Comparison of ENCODE assay signal across 8 cellular contexts in genomic region chr1:221725683-221726330, GRCh38. TPM values are rescaled to one million over a fixed set of nuclear protein-coding genes. Genes with fewer than 3 reads are reported as not detected.
A peak's percentile ranks its signal among the peaks of the same experiment; 100 is the strongest.
DNase-seq lines count a peak whose midpoint lies in the region; FAIRE-seq and TF ChIP-seq lines count a peak whose summit lies in the region.

No MANE protein-coding gene starts in this region.

- H3K27me3 ChIP-seq in breast epithelium: no peaks in the 10 kb centered on the region
- no peaks in the 10 kb centered on the region for H3K27me3 ChIP-seq in KMS-11 (ENCODE audit: insufficient read depth, low read depth)
- no peaks in the 10 kb centered on the region for H3K27me3 ChIP-seq in endothelial cell of umbilical vein (ENCODE audit: control insufficient read depth in 2 of 2, insufficient read depth in 2 of 2, low read length in 2 of 2)
- no peaks in the 10 kb centered on the region for H3K27me3 ChIP-seq in stomach

- no peaks in the 10 kb centered on the region for H3K9me3 Mint-ChIP-seq in MCF 10A (ENCODE audit: unreplicated experiment)

- H3K4me2 ChIP-seq in KMS-11 (0 out of 2 replicates have a peak overlapping the region, but pooled peaks have one; percentile 13), endothelial cell of umbilical vein (ENCODE audit: insufficient read depth, low read length) (no peak overlapping the region)

- no peaks in the 10 kb centered on the region for H3K27me3 Mint-ChIP-seq in MCF 10A (ENCODE audit: insufficient read depth, unreplicated experiment)

- CTCF ChIA-PET in MCF 10A (lab: Yijun Ruan, JAX) (interaction anchor here (0.6 to 2.1 kb wide), 11 partner anchors 8 to 730 kb away, joined by 3 to 15 read pairs (median 5); partner anchors contain the start of gene DUSP10), endothelial cell of umbilical vein (lab: Charles Lee) (interaction anchor here (0.9 to 1.3 kb wide), 3 partner anchors 8 to 38 kb away, joined by 3 to 4 read pairs (median 3); partner anchors contain the start of gene DUSP10)

- no peak overlapping the region for H3K4me3 ChIP-seq in breast epithelium
- H3K4me3 ChIP-seq in KMS-11 (IDR thresholded peaks at IDR 0.05; ENCODE audit: insufficient read depth, low read depth, low read length): no peak overlapping the region
- no peak overlapping the region for H3K4me3 ChIP-seq in endothelial cell of umbilical vein (replicated peaks in 1 of 3; ENCODE audit: insufficient read depth in 1 of 3, low read depth in 1 of 3, low read length in 3 of 3)
- no peak overlapping the region for H3K4me3 ChIP-seq in stomach

- dilution Hi-C loops in endothelial cell of umbilical vein (cut with MboI; ENCODE audit: extremely low pct_ligation_motif_present, low sequenced_read_pairs): no loop called here

- H3K4me3 Mint-ChIP-seq in MCF 10A (ENCODE audit: unreplicated experiment): peak overlapping the region; percentile 47

- H3K36me3 Mint-ChIP-seq in MCF 10A (ENCODE audit: insufficient read depth, unreplicated experiment): peaks cover 9% of the 10 kb centered on the region

- H3K79me2 ChIP-seq in KMS-11 (ENCODE audit: insufficient read depth, low read depth): no peaks in the 10 kb centered on the region
- H3K79me2 ChIP-seq in endothelial cell of umbilical vein (ENCODE audit: control insufficient read depth, insufficient read depth, low read length): no peaks in the 10 kb centered on the region

- H4K20me1 ChIP-seq in KMS-11 (ENCODE audit: insufficient read depth) (no peaks in the 10 kb centered on the region), endothelial cell of umbilical vein (replicated peaks; ENCODE audit: control insufficient read depth, extremely low read depth, insufficient read depth, low read length) (no peaks in the 10 kb centered on the region)

- peak overlapping the region; percentile 97 for H3K27ac Mint-ChIP-seq in MCF 10A (ENCODE audit: low read depth, unreplicated experiment)

- 52 to 76% (median 68%) methylated on average over 2 of the region's 2 CpGs for WGBS in stomach, 5 donors

- no peaks in the 10 kb centered on the region for H3K9me1 ChIP-seq in endothelial cell of umbilical vein (replicated peaks; ENCODE audit: control insufficient read depth, extremely low read depth, insufficient read depth, low read length)

- H3K27ac ChIP-seq in breast epithelium (no peak overlapping the region), KMS-11 (no peak overlapping the region), endothelial cell of umbilical vein (ENCODE audit: insufficient read depth, low read depth, low read length) (no peak overlapping the region), stomach (peak overlapping the region in 3 of 5 donors; percentile 35 to 58 (median 43))

- intact Hi-C loops in MCF 10A (cut with micrococcal nuclease): loop anchor here (5.0 kb wide), 1 partner anchor 249 kb away; no protein-coding TSS in a partner anchor
- intact Hi-C loops in breast epithelium (cut with DNase I; ENCODE audit: low total_unique reads): no loop called here
- intact Hi-C loops in endothelial cell of umbilical vein (cut with micrococcal nuclease): no loop called here
- intact Hi-C loops in stomach (cut with DNase I; ENCODE audit: low total_unique reads): no loop called here

- peak; percentile 67 for DNase-seq in MCF 10A (ENCODE audit: unreplicated experiment)
- DNase-seq in breast epithelium (ENCODE audit: low spot score in 2 of 2): no peak
- no peak for DNase-seq in endothelial cell of umbilical vein (ENCODE audit: low read depth, low spot score)
- no peak for DNase-seq in stomach
- DNase-seq in stimulated activated CD4-positive, alpha-beta T cell treated with anti-CD3 and anti-CD28 coated beads, Interleukin-2, amount 100 ng/mL, for 48 hours: no peak
- no peak for DNase-seq in NCI-H446 treated with DMSO at 0.1 percent for 48 hours (lab: John Stamatoyannopoulos, UW)
- no peak for DNase-seq in DMS153 (lab: John Stamatoyannopoulos, UW)

- TF ChIP-seq CTCF in MCF 10A (IDR thresholded peaks at IDR 0.05; ENCODE audit: unreplicated experiment) (no peak), breast epithelium (IDR thresholded peaks at IDR 0.05) (no peak), KMS-11 (conservative IDR thresholded peaks at IDR 0.05; ENCODE audit: low read depth, low read length) (no peak), endothelial cell of umbilical vein (IDR thresholded peaks at IDR 0.05; ENCODE audit: extremely low read depth in 1 of 2, insufficient read depth in 1 of 2, low read depth in 1 of 2, low read length in 2 of 2) (no peak), stomach (IDR thresholded peaks at IDR 0.05) (no peak)

- peaks cover 53% of the 10 kb centered on the region for H3K4me1 Mint-ChIP-seq in MCF 10A (ENCODE audit: insufficient read depth, unreplicated experiment)

- BruUV-seq in MCF 10A (replicated peaks; lab: Mats Ljungman, UMichigan): no TSS peak
- BruUV-seq in endothelial cell of umbilical vein (replicated peaks; lab: Mats Ljungman, UMichigan): no TSS peak

- no peaks in the 10 kb centered on the region for H3K36me3 ChIP-seq in breast epithelium
- H3K36me3 ChIP-seq in KMS-11 (ENCODE audit: insufficient read depth): no peaks in the 10 kb centered on the region
- H3K36me3 ChIP-seq in endothelial cell of umbilical vein (ENCODE audit: control insufficient read depth in 2 of 2, extremely low read depth in 1 of 2, insufficient read depth in 2 of 2, low read length in 2 of 2): no peaks in the 10 kb centered on the region
- no peaks in the 10 kb centered on the region for H3K36me3 ChIP-seq in stomach

- FAIRE-seq in endothelial cell of umbilical vein (lab: Jason Lieb, UNC): peak; percentile 8

- no peak overlapping the region for H3K9ac ChIP-seq in KMS-11
- H3K9ac ChIP-seq in endothelial cell of umbilical vein (replicated peaks; ENCODE audit: extremely low read depth, insufficient read depth, low read length): no peak overlapping the region

- POLR2A ChIA-PET in MCF 10A (lab: Yijun Ruan, JAX) (interaction anchor here (0.6 to 6.7 kb wide), 17 partner anchors 9 to 978 kb away, joined by 3 to 133 read pairs (median 4); partner anchors contain the start of gene DUSP10), endothelial cell of umbilical vein (lab: Charles Lee) (no interaction called here)

- no peaks in the 10 kb centered on the region for H3K9me3 ChIP-seq in breast epithelium
- no peaks in the 10 kb centered on the region for H3K9me3 ChIP-seq in endothelial cell of umbilical vein (replicated peaks; ENCODE audit: control insufficient read depth, insufficient read depth, low read length)
- peaks cover 0 to 8% (median 0%) of the 10 kb centered on the region in 4 donors for H3K9me3 ChIP-seq in stomach

- no peak for TF ChIP-seq EP300 in stomach (IDR thresholded peaks at IDR 0.05)

- H3K4me1 ChIP-seq in breast epithelium (no peaks in the 10 kb centered on the region), KMS-11 (ENCODE audit: low read depth, poor library complexity, severe bottlenecking) (peaks cover 21% of the 10 kb centered on the region), endothelial cell of umbilical vein (ENCODE audit: control insufficient read depth, extremely low read depth, insufficient read depth, low read length) (no peaks in the 10 kb centered on the region), stomach (peaks cover 5 to 42% (median 20%) of the 10 kb centered on the region in 4 donors)

- TF ChIP-seq POLR2A in breast epithelium (IDR thresholded peaks at IDR 0.05): no peak
- TF ChIP-seq POLR2A in endothelial cell of umbilical vein (IDR thresholded peaks at IDR 0.05; ENCODE audit: low read depth, low read length): no peak
- TF ChIP-seq POLR2A in stomach (IDR thresholded peaks at IDR 0.05): no peak

- H2AFZ ChIP-seq in KMS-11 (ENCODE audit: low read depth) (no peak overlapping the region), endothelial cell of umbilical vein (ENCODE audit: low read depth, low read length) (no peak overlapping the region)

TF ChIP-seq in endothelial cell of umbilical vein, 7 proteins besides CTCF, POLR2A, EP300 and RAD21:
- TF ChIP-seq MYC (IDR thresholded peaks at IDR 0.05; ENCODE audit: low read depth, low read length) (no peak), GATA2 (IDR thresholded peaks at IDR 0.05; ENCODE audit: insufficient read depth, insufficient read length, low read depth, low read length) (no peak), EZH2 (IDR thresholded peaks at IDR 0.05; ENCODE audit: borderline replicate concordance, low read depth, low read length, severe bottlenecking) (no peak), POLR2AphosphoS5 (IDR thresholded peaks at IDR 0.05; ENCODE audit: insufficient read depth, low read depth, low read length) (no peak), JUN (IDR thresholded peaks at IDR 0.05; ENCODE audit: borderline replicate concordance, insufficient read depth, insufficient read length, low read depth) (no peak), FOS (IDR thresholded peaks at IDR 0.05; ENCODE audit: borderline replicate concordance, insufficient read depth, low read length) (no peak)
- TF ChIP-seq, protein P1, sequence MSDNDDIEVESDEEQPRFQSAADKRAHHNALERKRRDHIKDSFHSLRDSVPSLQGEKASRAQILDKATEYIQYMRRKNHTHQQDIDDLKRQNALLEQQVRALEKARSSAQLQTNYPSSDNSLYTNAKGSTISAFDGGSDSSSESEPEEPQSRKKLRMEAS (IDR thresholded peaks at IDR 0.05; ENCODE audit: insufficient read depth, insufficient read length): no peak
TF ChIP-seq in endothelial cell of umbilical vein: peak in this region for 0.

RNA-seq across cellular contexts. Expression of gene DUSP10, which starts 16.1 kb away (rescaled TPM):
- total RNA-seq in MCF 10A (2022) (15.9 and 22.0 TPM in 2 replicates), breast epithelium (10 to 100 TPM; 15.5 to 33.2 (median 28.2) TPM), endothelial cell of umbilical vein (1.6 and 1.9 TPM in 2 replicates), stomach (10 to 100 TPM in 2 of 5 donors, 1 to 10 TPM in 3; 1.0 to 50.0 (median 8.3) TPM)
- polyA plus RNA-seq in endothelial cell of umbilical vein (1.1 and 1.6 TPM in 2 replicates), stomach (1 to 10 TPM; 2.4 to 3.1 (median 2.9) TPM)
- polyA plus RNA-seq in endothelial cell of umbilical vein (2011; cell fraction: cytosol; rRNA removed): 1.4 and 1.5 TPM in 2 replicates
- 4.2 and 4.4 TPM in 2 replicates for polyA plus RNA-seq in endothelial cell of umbilical vein (2011; cell fraction: nucleus; rRNA removed)
- 0.64 and 0.82 TPM in 2 replicates for polyA plus RNA-seq in endothelial cell of umbilical vein (2012)
- polyA minus RNA-seq in endothelial cell of umbilical vein: 1.9 and 3.4 TPM in 2 replicates
- 3.2 TPM for polyA minus RNA-seq in endothelial cell of umbilical vein (2011; cell fraction: cytosol; rRNA and poly(A)+ RNA removed)
- polyA minus RNA-seq in endothelial cell of umbilical vein (2011; cell fraction: nucleus; rRNA and poly(A)+ RNA removed): 8.3 and 8.6 TPM in 2 replicates

Comparison
In these comparisons a context has a peak if more than half of its experiments do, and no peak if none do; other contexts are left out.
1. H3K27ac ChIP-seq: peak in stomach (3 of 5); none in breast epithelium (0 of 2), KMS-11 (single experiment) and endothelial cell of umbilical vein (single experiment).